14 cellular contexts compared by ENCODE assay signal in genomic region chr5:110377411-110378392, GRCh38.
DNase-seq lines count a peak whose midpoint lies in the region; ATAC-seq lines count a peak whose summit lies in the region.
"Had no signal": no experiment of that assay in that cellular context is flagged by ENCODE, and none has a peak within 500 bp of the region (broad histone marks: within the 10 kb centered on the region; RNA-seq: fewer than 3 reads in every experiment).

No MANE protein-coding gene starts in this region.

- H4K8ac ChIP-seq in trophoblast cell (ENCODE audit: low read depth, low read length), result no peak overlapping the region

- peaks cover 14% of the 10 kb centered on the region for H3K4me1 ChIP-seq in SJSA1 (replicated peaks)
- H3K4me1 ChIP-seq in trophoblast cell (ENCODE audit: control insufficient read depth in 1 of 2, insufficient read depth in 2 of 2, low read length in 2 of 2), result peaks cover 0 to 6% of the 10 kb centered on the region in 2 experiments

- H2BK5ac ChIP-seq in trophoblast cell (ENCODE audit: low read depth, low read length, poor library complexity), result peak overlapping the region; percentile 15

- no peak overlapping the region for H2AFZ ChIP-seq in trophoblast cell (ENCODE audit: insufficient read depth, low read length, poor library complexity)

- no peak overlapping the region for H3K4me2 ChIP-seq in trophoblast cell (ENCODE audit: low read length)

- H3K79me1 ChIP-seq in trophoblast cell (ENCODE audit: low read length), result peaks cover 4% of the 10 kb centered on the region

- no peak overlapping the region for H2BK12ac ChIP-seq in trophoblast cell (ENCODE audit: low read length)

- ATAC-seq in GM21526 (IDR thresholded peaks at IDR 0.05; ENCODE audit: low FRiP score, unreplicated experiment), result no peak

- H3K27me3 ChIP-seq in SJSA1 (replicated peaks) (no peaks in the 10 kb centered on the region), trophoblast cell (ENCODE audit: insufficient read depth, low read length) (no peaks in the 10 kb centered on the region)

- H3K79me2 ChIP-seq in trophoblast cell (ENCODE audit: control insufficient read depth, insufficient read depth, low read length, poor library complexity), result no peaks in the 10 kb centered on the region

- H3K27ac ChIP-seq in SJSA1 (peak overlapping the region; percentile 11; the same call in 1 of the 2 replicates), trophoblast cell (ENCODE audit: low read depth, low read length) (peak overlapping the region; percentile 92)
- H3K27ac ChIP-seq: epithelial cell of prostate, thoracic aorta had no signal

- H3K4me3 ChIP-seq in SJSA1 (no peak overlapping the region), trophoblast cell (ENCODE audit: low read depth, low read length) (no peak overlapping the region)
- H3K4me3 ChIP-seq: thoracic aorta had no signal

- H3K9ac ChIP-seq in trophoblast cell (ENCODE audit: low read length), result no peak overlapping the region

- DNase-seq in GM03348 (ENCODE audit: low spot score) (peak; percentile 45), SJSA1 (ENCODE audit: low read depth in 1 of 2, low spot score in 2 of 2) (peak in 1 of 2 experiments; percentile 36), fibroblast of peridontal ligament (ENCODE audit: extremely low read depth) (peak; percentile 29), trophoblast cell (peak; percentile 69 to 90), NCI-H1417 (lab: John Stamatoyannopoulos, UW) (no peak)
- DNase-seq in stimulated activated CD4-positive, alpha-beta T cell treated with anti-CD3 and anti-CD28 coated beads, Interleukin-1b, Interleukin-23, amount 100 ng/mL, for 48 hours, result no peak
- no peak for DNase-seq in activated naive CD4-positive, alpha-beta T cell (lab: John Stamatoyannopoulos, UW)
- DNase-seq: activated B cell treated with CpG ODN at 0.5 μM for 24 hours; activated T-cell treated with anti-CD3 and anti-CD28 coated beads, Interleukin-2, amount 50 U/mL, for 1 hour; NCI-H1694; NCI-H748 treated with DMSO at 0.1 percent for 48 hours had no signal

- H3K18ac ChIP-seq in trophoblast cell (ENCODE audit: low read length), result no peak overlapping the region

- no peak overlapping the region for H2AK5ac ChIP-seq in trophoblast cell (ENCODE audit: low read length)

- H2BK120ac ChIP-seq in trophoblast cell (ENCODE audit: insufficient read depth, low read length, poor library complexity), result no peak overlapping the region

- H3K9me3 ChIP-seq in SJSA1 (replicated peaks) (no peaks in the 10 kb centered on the region), trophoblast cell (ENCODE audit: insufficient read depth, low read depth, low read length) (no peaks in the 10 kb centered on the region)
- H3K9me3 ChIP-seq: thoracic aorta had no signal

- WGBS in trophoblast cell (ENCODE audit: extremely low coverage, insufficient coverage, insufficient read length), result no CpG with 5 or more reads among the region's 3 CpGs

- no peak overlapping the region for H3K14ac ChIP-seq in trophoblast cell (ENCODE audit: low read length)

- no peak overlapping the region for H4K12ac ChIP-seq in trophoblast cell (ENCODE audit: low read depth, low read length)

- H3K4ac ChIP-seq in trophoblast cell (ENCODE audit: low read depth, low read length), result no peak overlapping the region

- no peak overlapping the region for H3K23ac ChIP-seq in trophoblast cell (ENCODE audit: low read length)

- H3K36me3 ChIP-seq in SJSA1 (no peaks in the 10 kb centered on the region), trophoblast cell (ENCODE audit: control insufficient read depth in 1 of 2, insufficient read depth in 2 of 2, low read length in 2 of 2) (no peaks in the 10 kb centered on the region)
- H3K36me3 ChIP-seq: thoracic aorta had no signal

- no peak overlapping the region for H4K91ac ChIP-seq in trophoblast cell (ENCODE audit: low read depth, low read length)

Comparison
In these comparisons a context has a peak if more than half of its experiments do, and no peak if none do; other contexts are left out.
1. DNase-seq: peak in GM03348 (single experiment), fibroblast of peridontal ligament (single experiment) and trophoblast cell (2 of 2); none in stimulated activated CD4-positive, alpha-beta T cell treated with anti-CD3 and anti-CD28 coated beads, Interleukin-1b, Interleukin-23, amount 100 ng/mL, for 48 hours (single experiment), activated naive CD4-positive, alpha-beta T cell (0 of 4) and NCI-H1417 (0 of 3).